Comparison of ENCODE assay signal across 8 cellular contexts in genomic region chr2:230220347-230220969, GRCh38. TPM values are rescaled to one million over a fixed set of nuclear protein-coding genes. Genes with fewer than 3 reads are reported as not detected.
DNase-seq lines count a peak whose midpoint lies in the region; ATAC-seq and TF ChIP-seq lines count a peak whose summit lies in the region.

No MANE protein-coding gene starts in this region.

- H3K36me3 ChIP-seq in SK-N-MC (ENCODE audit: insufficient read depth, low read length) (peaks cover 6% of the 10 kb centered on the region; the same call in 1 of the 2 replicates), fibroblast of lung (ENCODE audit: control insufficient read depth, insufficient read depth, low read length) (no peaks in the 10 kb centered on the region)

- peak; percentile 16 for ATAC-seq in sciatic nerve
- no peak for ATAC-seq in GM21717 (IDR thresholded peaks at IDR 0.05; ENCODE audit: unreplicated experiment)
- no peak for ATAC-seq in GM19452 (IDR thresholded peaks at IDR 0.05; ENCODE audit: unreplicated experiment)

- H3K27ac ChIP-seq in SK-N-MC (peak overlapping the region; percentile 81), fibroblast of lung (ENCODE audit: insufficient read depth, low read length) (peak overlapping the region; percentile 45)

- peak overlapping the region; percentile 98 for H3K4me2 ChIP-seq in fibroblast of lung (ENCODE audit: extremely low read depth, insufficient read depth, low read length)

- H3K27me3 ChIP-seq in fibroblast of lung (ENCODE audit: control insufficient read depth, insufficient read depth, low read length) = no peaks in the 10 kb centered on the region

- H2AFZ ChIP-seq in fibroblast of lung (ENCODE audit: low read length) = peak overlapping the region; percentile 96

- no peaks in the 10 kb centered on the region for H3K4me1 ChIP-seq in fibroblast of lung (ENCODE audit: control insufficient read depth, extremely low read depth, insufficient read depth, low read length)

- no peaks in the 10 kb centered on the region for H3K79me2 ChIP-seq in fibroblast of lung (ENCODE audit: control insufficient read depth, insufficient read depth, low read length)

- H3K9me3 ChIP-seq in SK-N-MC (ENCODE audit: low read depth, low read length) (no peaks in the 10 kb centered on the region), fibroblast of lung (ENCODE audit: control insufficient read depth, insufficient read depth, low read depth, low read length) (no peaks in the 10 kb centered on the region)

- peak overlapping the region; percentile 77; the same call in 1 of the 2 replicates for H3K4me3 ChIP-seq in GM08714 (ENCODE audit: low read length)
- H3K4me3 ChIP-seq in SK-N-MC = peak overlapping the region; percentile 84
- H3K4me3 ChIP-seq in fibroblast of lung (replicated peaks in 1 of 4; ENCODE audit: control extremely low read depth in 1 of 4, insufficient read depth in 1 of 4, low read depth in 3 of 4, low read length in 4 of 4) = peak overlapping the region; percentile 81 to 88 (median 83)

- no peak for DNase-seq in SK-N-MC (ENCODE audit: low read depth, low spot score)
- no peak for DNase-seq in fibroblast of lung (ENCODE audit: low read depth in 2 of 2)
- no peak for DNase-seq in sciatic nerve (ENCODE audit: low spot score)
- no peak for DNase-seq in stimulated activated CD4-positive, alpha-beta T cell treated with anti-CD3 and anti-CD28 coated beads, Interleukin-1b, Interleukin-23, amount 100 ng/mL, for 48 hours
- DNase-seq in NOMO-1 treated with DMSO at 0.1 percent for 48 hours (lab: John Stamatoyannopoulos, UW; ENCODE audit: unreplicated experiment) = no peak

- H4K20me1 ChIP-seq in fibroblast of lung (ENCODE audit: control insufficient read depth, extremely low read depth, insufficient read depth, low read length) = peaks cover 1% of the 10 kb centered on the region

- intact Hi-C loops in sciatic nerve (cut with DNase I) = no loop called here

- peak overlapping the region; percentile 72 for H3K9ac ChIP-seq in SK-N-MC (ENCODE audit: insufficient read length)
- H3K9ac ChIP-seq in fibroblast of lung (ENCODE audit: insufficient read depth, low read length) = peak overlapping the region; percentile 0

- TF ChIP-seq CTCF in fibroblast of lung (conservative IDR thresholded peaks at IDR 0.05 in 1 of 2, IDR thresholded peaks at IDR 0.05 in 1 of 2; ENCODE audit: low read depth in 1 of 2, low read length in 2 of 2) = no peak

RNA-seq across cellular contexts. Expression of gene SP110, which starts 0.7 kb away (rescaled TPM):
- 7.2 and 9.2 TPM in 2 replicates for total RNA-seq in fibroblast of lung
- polyA plus RNA-seq in fibroblast of lung = 12.7 and 15.9 TPM in 2 replicates
- 14.4 and 17.5 TPM in 2 replicates for polyA plus RNA-seq in fibroblast of lung (2012)
- 14.0 and 20.1 TPM in 2 replicates for polyA minus RNA-seq in fibroblast of lung (ENCODE audit: low replicate concordance)
- total RNA-seq in sciatic nerve = 40.5 TPM

RNA-seq across cellular contexts. Expression of gene SP140, which starts 5.1 kb away (rescaled TPM):
- total RNA-seq in fibroblast of lung (0.26 and 0.33 TPM in 2 replicates), sciatic nerve (4.4 TPM)
- polyA plus RNA-seq in fibroblast of lung = 0.17 and 0.60 TPM in 2 replicates
- 0.34 and 0.52 TPM in 2 replicates for polyA plus RNA-seq in fibroblast of lung (2012)
- not detected in 2 replicates for polyA minus RNA-seq in fibroblast of lung (ENCODE audit: low replicate concordance)
